2 cellular contexts compared by ENCODE assay signal in the genomic region with DNA sequence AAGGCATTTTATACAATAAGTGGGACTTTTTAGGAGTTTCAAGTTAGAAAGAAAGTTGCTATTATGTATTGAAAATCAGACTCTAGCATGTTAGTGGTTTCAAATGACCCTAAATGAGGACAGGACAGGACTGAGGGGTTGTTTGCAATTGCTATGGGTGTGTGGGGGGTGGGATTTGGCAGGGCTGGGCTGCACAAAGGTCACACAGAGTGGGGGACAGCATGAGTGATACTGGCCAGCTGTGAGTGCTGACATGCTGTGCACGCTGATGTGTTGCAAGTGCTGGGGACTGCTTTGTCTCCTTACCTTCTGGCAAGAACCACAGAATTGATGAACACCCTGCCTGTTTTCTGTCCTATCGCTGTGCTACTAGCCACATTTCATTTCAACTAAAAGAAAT.
A peak's percentile ranks its signal among the peaks of the same experiment; 100 is the strongest.
TF ChIP-seq lines count a peak whose summit lies in the region.

No MANE protein-coding gene starts in this region.

TF ChIP-seq in liver, 16 proteins besides CTCF, POLR2A, EP300 and RAD21:
- TF ChIP-seq GABPA (IDR thresholded peaks at IDR 0.05 in 1 of 2, conservative IDR thresholded peaks at IDR 0.05 in 1 of 2): peak in 1 of 2 donors; percentile 44
- TF ChIP-seq, protein P1, sequence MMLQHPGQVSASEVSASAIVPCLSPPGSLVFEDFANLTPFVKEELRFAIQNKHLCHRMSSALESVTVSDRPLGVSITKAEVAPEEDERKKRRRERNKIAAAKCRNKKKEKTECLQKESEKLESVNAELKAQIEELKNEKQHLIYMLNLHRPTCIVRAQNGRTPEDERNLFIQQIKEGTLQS (IDR thresholded peaks at IDR 0.05): no peak
- peak; percentile 91 to 96 for TF ChIP-seq RXRA (IDR thresholded peaks at IDR 0.05)
- TF ChIP-seq HNF4A (conservative IDR thresholded peaks at IDR 0.05): peak; percentile 58 to 61
- no peak for TF ChIP-seq TAF1 (conservative IDR thresholded peaks at IDR 0.05)
- TF ChIP-seq, protein P2, sequence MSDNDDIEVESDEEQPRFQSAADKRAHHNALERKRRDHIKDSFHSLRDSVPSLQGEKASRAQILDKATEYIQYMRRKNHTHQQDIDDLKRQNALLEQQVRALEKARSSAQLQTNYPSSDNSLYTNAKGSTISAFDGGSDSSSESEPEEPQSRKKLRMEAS (IDR thresholded peaks at IDR 0.05): peak; percentile 33
- TF ChIP-seq FOXA2 (IDR thresholded peaks at IDR 0.05): no peak
- peak; percentile 22 for TF ChIP-seq YY1 (IDR thresholded peaks at IDR 0.05)
- TF ChIP-seq, protein P3, sequence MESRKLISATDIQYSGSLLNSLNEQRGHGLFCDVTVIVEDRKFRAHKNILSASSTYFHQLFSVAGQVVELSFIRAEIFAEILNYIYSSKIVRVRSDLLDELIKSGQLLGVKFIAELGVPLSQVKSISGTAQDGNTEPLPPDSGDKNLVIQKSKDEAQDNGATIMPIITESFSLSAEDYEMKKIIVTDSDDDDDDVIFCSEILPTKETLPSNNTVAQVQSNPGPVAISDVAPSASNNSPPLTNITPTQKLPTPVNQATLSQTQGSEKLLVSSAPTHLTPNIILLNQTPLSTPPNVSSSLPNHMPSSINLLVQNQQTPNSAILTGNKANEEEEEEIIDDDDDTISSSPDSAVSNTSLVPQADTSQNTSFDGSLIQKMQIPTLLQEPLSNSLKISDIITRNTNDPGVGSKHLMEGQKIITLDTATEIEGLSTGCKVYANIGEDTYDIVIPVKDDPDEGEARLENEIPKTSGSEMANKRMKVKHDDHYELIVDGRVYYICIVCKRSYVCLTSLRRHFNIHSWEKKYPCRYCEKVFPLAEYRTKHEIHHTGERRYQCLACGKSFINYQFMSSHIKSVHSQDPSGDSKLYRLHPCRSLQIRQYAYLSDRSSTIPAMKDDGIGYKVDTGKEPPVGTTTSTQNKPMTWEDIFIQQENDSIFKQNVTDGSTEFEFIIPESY (IDR thresholded peaks at IDR 0.05): peak; percentile 53
- TF ChIP-seq JUND (IDR thresholded peaks at IDR 0.05): no peak
- TF ChIP-seq, protein P4, sequence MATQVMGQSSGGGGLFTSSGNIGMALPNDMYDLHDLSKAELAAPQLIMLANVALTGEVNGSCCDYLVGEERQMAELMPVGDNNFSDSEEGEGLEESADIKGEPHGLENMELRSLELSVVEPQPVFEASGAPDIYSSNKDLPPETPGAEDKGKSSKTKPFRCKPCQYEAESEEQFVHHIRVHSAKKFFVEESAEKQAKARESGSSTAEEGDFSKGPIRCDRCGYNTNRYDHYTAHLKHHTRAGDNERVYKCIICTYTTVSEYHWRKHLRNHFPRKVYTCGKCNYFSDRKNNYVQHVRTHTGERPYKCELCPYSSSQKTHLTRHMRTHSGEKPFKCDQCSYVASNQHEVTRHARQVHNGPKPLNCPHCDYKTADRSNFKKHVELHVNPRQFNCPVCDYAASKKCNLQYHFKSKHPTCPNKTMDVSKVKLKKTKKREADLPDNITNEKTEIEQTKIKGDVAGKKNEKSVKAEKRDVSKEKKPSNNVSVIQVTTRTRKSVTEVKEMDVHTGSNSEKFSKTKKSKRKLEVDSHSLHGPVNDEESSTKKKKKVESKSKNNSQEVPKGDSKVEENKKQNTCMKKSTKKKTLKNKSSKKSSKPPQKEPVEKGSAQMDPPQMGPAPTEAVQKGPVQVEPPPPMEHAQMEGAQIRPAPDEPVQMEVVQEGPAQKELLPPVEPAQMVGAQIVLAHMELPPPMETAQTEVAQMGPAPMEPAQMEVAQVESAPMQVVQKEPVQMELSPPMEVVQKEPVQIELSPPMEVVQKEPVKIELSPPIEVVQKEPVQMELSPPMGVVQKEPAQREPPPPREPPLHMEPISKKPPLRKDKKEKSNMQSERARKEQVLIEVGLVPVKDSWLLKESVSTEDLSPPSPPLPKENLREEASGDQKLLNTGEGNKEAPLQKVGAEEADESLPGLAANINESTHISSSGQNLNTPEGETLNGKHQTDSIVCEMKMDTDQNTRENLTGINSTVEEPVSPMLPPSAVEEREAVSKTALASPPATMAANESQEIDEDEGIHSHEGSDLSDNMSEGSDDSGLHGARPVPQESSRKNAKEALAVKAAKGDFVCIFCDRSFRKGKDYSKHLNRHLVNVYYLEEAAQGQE (IDR thresholded peaks at IDR 0.05): peak; percentile 48
- TF ChIP-seq SP1 (IDR thresholded peaks at IDR 0.05): peak; percentile 83
- TF ChIP-seq NR2F2 (IDR thresholded peaks at IDR 0.05): no peak
- no peak for TF ChIP-seq HNF4G (IDR thresholded peaks at IDR 0.05)
- TF ChIP-seq FOXA1 (IDR thresholded peaks at IDR 0.05): no peak
- TF ChIP-seq EGR1 (IDR thresholded peaks at IDR 0.05; ENCODE audit: low read depth in 2 of 2): no peak
TF ChIP-seq in liver: peak in this region for 8.

TF ChIP-seq in HepG2, 621 proteins besides CTCF, POLR2A, EP300 and RAD21:
- TF ChIP-seq ZNF737 (CRISPR knock-in tag; IDR thresholded peaks at IDR 0.05; ENCODE audit: borderline replicate concordance) (no peak), ZNF567 (CRISPR knock-in tag; IDR thresholded peaks at IDR 0.05; ENCODE audit: borderline replicate concordance) (no peak), SIN3A (IDR thresholded peaks at IDR 0.05; ENCODE audit: borderline replicate concordance, low read depth, low read length) (no peak), ZNF883 (CRISPR knock-in tag; IDR thresholded peaks at IDR 0.05; ENCODE audit: not compliant biosample characterization) (no peak), MYNN (CRISPR knock-in tag; IDR thresholded peaks at IDR 0.05; ENCODE audit: low read depth) (no peak), ELF1 (CRISPR knock-in tag; IDR thresholded peaks at IDR 0.05) (no peak), GATAD1 (CRISPR knock-in tag; IDR thresholded peaks at IDR 0.05) (no peak), ZNF24 (IDR thresholded peaks at IDR 0.05) (no peak), RBFOX2 (IDR thresholded peaks at IDR 0.05; ENCODE audit: low read depth, low read length) (no peak), HNRNPLL (IDR thresholded peaks at IDR 0.05; ENCODE audit: low read depth, low read length, poor library complexity, severe bottlenecking) (no peak), ATM (IDR thresholded peaks at IDR 0.05; ENCODE audit: borderline replicate concordance) (no peak), RBAK (CRISPR knock-in tag; IDR thresholded peaks at IDR 0.05) (no peak), SALL1 (CRISPR knock-in tag; IDR thresholded peaks at IDR 0.05) (no peak), ZNF20 (CRISPR knock-in tag; IDR thresholded peaks at IDR 0.05) (no peak), ARHGAP35 (CRISPR knock-in tag; IDR thresholded peaks at IDR 0.05; ENCODE audit: borderline replicate concordance) (no peak), ZNF546 (CRISPR knock-in tag; conservative IDR thresholded peaks at IDR 0.05) (no peak), NRL (CRISPR knock-in tag; IDR thresholded peaks at IDR 0.05; ENCODE audit: borderline replicate concordance) (no peak)
